ENCODE assay signal across 29 cellular contexts in genomic region chr5:73253047-73253660, GRCh38.
"Had no signal": no experiment of that assay in that cellular context is flagged by ENCODE, and none has a peak within 500 bp of the region (broad histone marks: within the 10 kb centered on the region; RNA-seq: fewer than 3 reads in every experiment).

No MANE protein-coding gene starts in this region.

- FAIRE-seq: astrocyte, colon, frontal cortex had no signal

- H3K27ac ChIP-seq: brain microvascular endothelial cell, esophagus squamous epithelium had no signal

- H3K27me3 ChIP-seq: brain microvascular endothelial cell, esophagus squamous epithelium had no signal

- H3K36me3 ChIP-seq: brain microvascular endothelial cell, esophagus squamous epithelium had no signal

- H3K4me3 ChIP-seq: esophagus squamous epithelium had no signal

- H3K4me1 ChIP-seq: esophagus squamous epithelium had no signal

- DNase-seq: activated CD4-positive, alpha-beta memory T cell treated with anti-CD3 and anti-CD28 coated beads for 36 hours; activated CD4-positive, alpha-beta T cell treated with anti-CD3 and anti-CD28 coated beads for 36 hours; activated CD4-positive, alpha-beta T cell treated with anti-CD3 and anti-CD28 coated beads, Interleukin-2, amount 10 ng/mL, durations not matched to agents 24 days and 14 days; activated CD4-positive, CD25-positive, alpha-beta regulatory T cell; activated CD4-positive, CD25-positive, alpha-beta regulatory T cell treated with anti-CD3 and anti-CD28 coated beads, Interleukin-2, amount 50 U/mL, for 72 hours; activated CD8-positive, alpha-beta memory T cell treated with anti-CD3 and anti-CD28 coated beads, Interleukin-2, amount 10 ng/mL, durations not matched to agents 7 days and 5 days; activated CD8-positive, alpha-beta memory T cell treated with anti-CD3 and anti-CD28 coated beads, Interleukin-2, amount 50 U/mL, for 4 hours; activated CD8-positive, alpha-beta T cell treated with anti-CD3 and anti-CD28 coated beads, Interleukin-2, amount 10 ng/mL, durations not matched to agents 7 days and 5 days; activated effector memory CD4-positive, alpha-beta T cell treated with anti-CD3 and anti-CD28 coated beads, Interleukin-2, amount 50 U/mL, for 16 hours; activated naive CD4-positive, alpha-beta T cell treated with anti-CD3 and anti-CD28 coated beads, Interleukin-2, amount 50 U/mL, for 16 hours; activated T-cell treated with anti-CD3 and anti-CD28 coated beads, Interleukin-2, amount 50 U/mL, for 1 hour; activated T-cell treated with anti-CD3 and anti-CD28 coated beads, Interleukin-2, amount 50 U/mL, for 48 hours; amniotic stem cell; anterior cingulate cortex; brain microvascular endothelial cell; caudate nucleus; cortex of kidney; dermis blood vessel endothelial cell; effector CD4-positive, alpha-beta T cell; effector memory CD8-positive, alpha-beta T cell; erythroblast; esophagus squamous epithelium; foreskin fibroblast; hippocampal formation; T-helper 17 cell; T1000 had no signal

- ATAC-seq: activated CD4-positive, alpha-beta T cell treated with anti-CD3 and anti-CD28 coated beads for 36 hours; activated CD8-positive, alpha-beta memory T cell treated with anti-CD3 and anti-CD28 coated beads, Interleukin-2, amount 10 ng/mL, durations not matched to agents 7 days and 5 days; activated CD8-positive, alpha-beta T cell treated with anti-CD3 and anti-CD28 coated beads, Interleukin-2, amount 10 ng/mL, durations not matched to agents 7 days and 5 days; effector memory CD8-positive, alpha-beta T cell; T-helper 17 cell had no signal
